In the genomic region with DNA sequence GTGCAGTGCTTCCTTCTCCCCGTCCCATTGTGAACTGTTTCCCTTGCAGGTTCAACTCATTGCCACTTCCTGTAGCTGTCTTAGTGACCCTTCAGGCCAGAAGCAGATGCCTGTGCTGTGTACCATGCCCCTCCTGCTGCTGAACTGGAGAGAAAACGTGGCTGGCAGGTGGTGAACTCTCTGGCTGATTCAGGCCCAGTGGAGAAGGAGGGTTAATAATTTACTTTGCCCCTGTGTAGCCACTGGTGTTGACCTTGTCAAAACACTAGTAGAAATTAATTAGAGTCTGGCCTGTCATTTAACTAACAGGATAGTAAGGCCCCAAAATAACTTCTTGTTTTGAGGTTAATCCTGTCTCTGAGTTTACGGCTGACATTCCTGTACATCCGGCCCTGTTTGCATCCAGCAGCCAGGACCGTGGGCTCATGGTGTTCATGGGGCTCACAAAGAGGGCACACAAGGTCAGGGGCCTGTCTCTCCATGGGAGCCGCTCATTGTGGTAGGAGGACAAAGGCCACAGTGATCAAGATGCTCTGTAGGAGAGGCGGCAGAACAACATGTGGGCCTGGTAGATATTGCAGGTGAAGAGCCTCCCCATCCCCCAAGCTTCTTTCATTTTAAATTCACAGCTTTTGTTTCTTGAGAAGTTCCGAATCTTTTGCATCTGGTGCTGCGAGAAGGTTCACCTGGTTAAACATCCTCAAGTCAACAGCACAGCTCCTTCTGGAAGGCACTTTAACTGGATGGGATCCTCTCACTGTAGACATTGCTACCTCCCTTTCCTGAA, we compare ENCODE assay signal across 13 cellular contexts.
A peak's percentile ranks its signal among the peaks of the same experiment; 100 is the strongest.
DNase-seq lines count a peak whose midpoint lies in the region; ATAC-seq, FAIRE-seq and TF ChIP-seq lines count a peak whose summit lies in the region.
"Had no signal": no experiment of that assay in that cellular context is flagged by ENCODE, and none has a peak within 500 bp of the region (broad histone marks: within the 10 kb centered on the region; RNA-seq: fewer than 3 reads in every experiment).

No MANE protein-coding gene starts in this region.

- no peak overlapping the region for H2AFZ ChIP-seq in astrocyte (ENCODE audit: low read depth, low read length)

- H3K79me2 ChIP-seq in astrocyte (ENCODE audit: insufficient read depth, low read length) (no peaks in the 10 kb centered on the region), mesendoderm (ENCODE audit: control insufficient read depth, insufficient read depth, low read length) (no peaks in the 10 kb centered on the region)

- no CpG with 5 or more reads among the region's 9 CpGs for WGBS in mesendoderm (ENCODE audit: extremely low coverage, insufficient coverage, low lambda C conversion rate)

- H3K27ac Mint-ChIP-seq in astrocyte (ENCODE audit: unreplicated experiment): peak overlapping the region; percentile 18
- no peak overlapping the region for H3K27ac Mint-ChIP-seq in activated CD4-positive, alpha-beta T cell treated with anti-CD3 and anti-CD28 coated beads for 36 hours
- H3K27ac Mint-ChIP-seq: activated T-helper 1 cell treated with anti-CD3 and anti-CD28 coated beads, Interleukin-12 subunit alpha, Interleukin-12 subunit beta, Interleukin-2, Interleukin-4 antibody, amounts not matched to agents 30 ng/mL and 10 ng/mL and 1 ng/mL, durations not matched to agents 14 hours and 24 hours and 36 hours; stimulated activated memory B cell treated with anti-CD40 and anti-IgM and Interleukin-4, amounts not matched to agents 10 μg/mL and 1 μg/mL and 100 μg/mL, for 72 hours had no signal

- H3K36me3 ChIP-seq in astrocyte (ENCODE audit: insufficient read depth, low read length): no peaks in the 10 kb centered on the region
- no peaks in the 10 kb centered on the region for H3K36me3 ChIP-seq in mesendoderm (ENCODE audit: control insufficient read depth, insufficient read depth, low read length)

- H2BK120ac ChIP-seq in mesendoderm (ENCODE audit: low read depth, low read length): no peak overlapping the region

- H3K56ac ChIP-seq in mesendoderm (ENCODE audit: low read length): peak overlapping the region; percentile 39

- ATAC-seq in GM21825 (IDR thresholded peaks at IDR 0.05; ENCODE audit: unreplicated experiment) (peak; percentile 65), HG03097 (IDR thresholded peaks at IDR 0.05; ENCODE audit: low FRiP score, unreplicated experiment) (no peak), HG03469 (IDR thresholded peaks at IDR 0.05; ENCODE audit: unreplicated experiment) (no peak)
- ATAC-seq in activated CD4-positive, alpha-beta T cell treated with anti-CD3 and anti-CD28 coated beads for 36 hours: no peak
- ATAC-seq: stimulated activated memory B cell treated with anti-CD40 and anti-IgM and Interleukin-4, amounts not matched to agents 10 μg/mL and 1 μg/mL and 100 μg/mL, for 72 hours had no signal

- H3K79me1 ChIP-seq in mesendoderm (ENCODE audit: low read length): no peaks in the 10 kb centered on the region

- TF ChIP-seq CTCF in astrocyte (IDR thresholded peaks at IDR 0.05; ENCODE audit: insufficient read depth, low read depth, low read length): no peak

- no peak for FAIRE-seq in astrocyte (lab: Jason Lieb, UNC)

- H3K4me1 Mint-ChIP-seq in astrocyte (ENCODE audit: low read depth, unreplicated experiment): peaks cover 42% of the 10 kb centered on the region
- no peaks in the 10 kb centered on the region for H3K4me1 Mint-ChIP-seq in activated CD4-positive, alpha-beta T cell treated with anti-CD3 and anti-CD28 coated beads for 36 hours
- H3K4me1 Mint-ChIP-seq: stimulated activated memory B cell treated with anti-CD40 and anti-IgM and Interleukin-4, amounts not matched to agents 10 μg/mL and 1 μg/mL and 100 μg/mL, for 72 hours had no signal

- CTCF ChIA-PET in activated CD4-positive, alpha-beta T cell treated with anti-CD3 and anti-CD28 coated beads for 36 hours (lab: Charles Lee): no interaction called here

- H3K9me3 Mint-ChIP-seq in astrocyte (ENCODE audit: unreplicated experiment): no peaks in the 10 kb centered on the region
- H3K9me3 Mint-ChIP-seq in activated CD4-positive, alpha-beta T cell treated with anti-CD3 and anti-CD28 coated beads for 36 hours (ENCODE audit: low read depth): no peaks in the 10 kb centered on the region
- H3K9me3 Mint-ChIP-seq: activated T-helper 1 cell treated with anti-CD3 and anti-CD28 coated beads, Interleukin-12 subunit alpha, Interleukin-12 subunit beta, Interleukin-2, Interleukin-4 antibody, amounts not matched to agents 30 ng/mL and 10 ng/mL and 1 ng/mL, durations not matched to agents 14 hours and 24 hours and 36 hours had no signal

- no peak overlapping the region for H2BK5ac ChIP-seq in mesendoderm (ENCODE audit: low read length)

- intact Hi-C loops in activated CD4-positive, alpha-beta T cell treated with anti-CD3 and anti-CD28 coated beads for 36 hours (cut with DNase I, micrococcal nuclease): no loop called here

- H3K27ac ChIP-seq in astrocyte (ENCODE audit: low read depth, low read length): no peak overlapping the region
- H3K27ac ChIP-seq in mesendoderm (ENCODE audit: low read depth, low read length): peak overlapping the region; percentile 34

- H3K4me3 Mint-ChIP-seq in astrocyte (ENCODE audit: unreplicated experiment): no peak overlapping the region
- no peak overlapping the region for H3K4me3 Mint-ChIP-seq in activated CD4-positive, alpha-beta T cell treated with anti-CD3 and anti-CD28 coated beads for 36 hours
- H3K4me3 Mint-ChIP-seq: activated T-helper 1 cell treated with anti-CD3 and anti-CD28 coated beads, Interleukin-12 subunit alpha, Interleukin-12 subunit beta, Interleukin-2, Interleukin-4 antibody, amounts not matched to agents 30 ng/mL and 10 ng/mL and 1 ng/mL, durations not matched to agents 14 hours and 24 hours and 36 hours; stimulated activated memory B cell treated with anti-CD40 and anti-IgM and Interleukin-4, amounts not matched to agents 10 μg/mL and 1 μg/mL and 100 μg/mL, for 72 hours had no signal

- DNase-seq in DMS53 (lab: John Stamatoyannopoulos, UW) (peak; percentile 95), astrocyte (ENCODE audit: low read depth) (no peak), mesendoderm (peak; percentile 47), NCI-H2171 treated with DMSO at 0.1 percent for 48 hours (lab: John Stamatoyannopoulos, UW) (no peak)
- DNase-seq in activated CD4-positive, alpha-beta T cell treated with anti-CD3 and anti-CD28 coated beads for 36 hours: no peak
- DNase-seq: central memory CD4-positive, alpha-beta T cell; GOT3; NCI-H2081 had no signal

- H3K4me1 ChIP-seq in astrocyte (ENCODE audit: insufficient read depth, low read length) (peaks cover 20% of the 10 kb centered on the region), mesendoderm (ENCODE audit: control insufficient read depth, low read depth, low read length) (peaks cover 4% of the 10 kb centered on the region)

- H2BK15ac ChIP-seq in mesendoderm (replicated peaks; ENCODE audit: low read depth): no peak overlapping the region

- H3K18ac ChIP-seq in mesendoderm (ENCODE audit: low read length): peak overlapping the region; percentile 0

- H4K8ac ChIP-seq in mesendoderm (ENCODE audit: low read depth, low read length): no peak overlapping the region

- H4K20me1 ChIP-seq in astrocyte (ENCODE audit: insufficient read depth, low read length): no peaks in the 10 kb centered on the region

- H2AK5ac ChIP-seq in mesendoderm (ENCODE audit: low read length): peak overlapping the region; percentile 55

- H3K9ac ChIP-seq in astrocyte (ENCODE audit: low read length) (no peak overlapping the region), mesendoderm (ENCODE audit: low read length) (no peak overlapping the region)

- H3K27me3 Mint-ChIP-seq in astrocyte (ENCODE audit: low read depth, unreplicated experiment): no peaks in the 10 kb centered on the region
- H3K27me3 Mint-ChIP-seq in activated CD4-positive, alpha-beta T cell treated with anti-CD3 and anti-CD28 coated beads for 36 hours: peaks cover 20% of the 10 kb centered on the region

- H3K9me3 ChIP-seq in astrocyte (ENCODE audit: insufficient read depth, low read depth, low read length): no peaks in the 10 kb centered on the region

- no peak overlapping the region for H3K4me2 ChIP-seq in astrocyte (ENCODE audit: low read length)
- H3K4me2 ChIP-seq in mesendoderm (ENCODE audit: low read length): no peak overlapping the region

- no peak overlapping the region for H3K23ac ChIP-seq in mesendoderm (ENCODE audit: low read length)

- H3K27me3 ChIP-seq in astrocyte (ENCODE audit: insufficient read depth, low read length): no peaks in the 10 kb centered on the region
- no peaks in the 10 kb centered on the region for H3K27me3 ChIP-seq in mesendoderm (ENCODE audit: insufficient read depth, low read length, poor library complexity)

- H3K4me3 ChIP-seq in astrocyte (ENCODE audit: insufficient read depth, low read depth, low read length) (no peak overlapping the region), mesendoderm (ENCODE audit: low read length) (no peak overlapping the region)

- POLR2A ChIA-PET in activated CD4-positive, alpha-beta T cell treated with anti-CD3 and anti-CD28 coated beads for 36 hours (lab: Charles Lee): no interaction called here

- peaks cover 2% of the 10 kb centered on the region for H3K36me3 Mint-ChIP-seq in astrocyte (ENCODE audit: low read depth, unreplicated experiment)
- H3K36me3 Mint-ChIP-seq in activated CD4-positive, alpha-beta T cell treated with anti-CD3 and anti-CD28 coated beads for 36 hours (ENCODE audit: low read depth): no peaks in the 10 kb centered on the region
- H3K36me3 Mint-ChIP-seq: stimulated activated memory B cell treated with anti-CD40 and anti-IgM and Interleukin-4, amounts not matched to agents 10 μg/mL and 1 μg/mL and 100 μg/mL, for 72 hours had no signal

- H3K4ac ChIP-seq in mesendoderm (ENCODE audit: low read depth, low read length): no peak overlapping the region

- H4K5ac ChIP-seq in mesendoderm (ENCODE audit: low read length): no peak overlapping the region

Comparison
In these comparisons a context has a peak if more than half of its experiments do, and no peak if none do; other contexts are left out.
1. DNase-seq: peak in DMS53 (single experiment) and mesendoderm (single experiment); none in astrocyte (single experiment), activated CD4-positive, alpha-beta T cell treated with anti-CD3 and anti-CD28 coated beads for 36 hours (single experiment) and NCI-H2171 treated with DMSO at 0.1 percent for 48 hours (single experiment).